ENCODE assay signal across 11 cellular contexts in the genomic region with DNA sequence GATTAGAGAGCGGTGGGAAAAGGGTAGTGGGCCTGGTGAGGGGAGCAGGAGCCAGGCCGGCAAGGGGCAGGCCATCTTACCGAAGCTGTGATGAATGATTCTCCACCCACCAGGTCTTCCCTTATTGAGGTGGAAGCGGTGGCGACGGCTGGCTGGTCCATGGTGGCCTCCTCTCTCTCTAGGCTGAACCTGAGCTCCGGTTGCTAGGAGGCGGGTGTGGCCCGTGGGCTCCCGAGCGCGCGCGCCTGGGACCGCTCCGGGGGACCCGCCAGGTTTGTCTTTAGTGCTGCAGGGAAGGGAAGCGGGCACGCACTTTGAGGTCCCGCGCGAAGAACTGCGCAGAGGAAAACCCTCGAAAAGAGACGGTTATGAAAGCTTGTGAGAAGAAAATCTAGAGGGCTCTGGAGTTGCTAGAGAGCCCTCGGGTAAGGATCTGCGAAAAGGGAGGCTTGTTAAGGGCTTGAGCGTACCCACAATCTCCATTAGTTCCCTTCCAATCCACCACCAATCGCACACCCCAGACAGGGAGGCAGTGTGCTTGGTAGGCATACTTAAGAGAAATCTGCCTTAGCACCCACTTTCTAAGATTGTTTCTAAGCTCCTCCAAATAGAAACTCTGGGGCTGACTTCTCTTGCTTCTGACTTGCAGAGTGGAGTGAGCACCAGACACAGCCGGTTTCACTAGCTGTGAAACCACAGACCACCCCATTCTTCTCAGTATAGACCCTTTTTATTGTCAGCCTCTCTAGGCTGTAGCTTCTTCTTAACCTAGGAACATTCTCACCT. TPM values are rescaled to one million over a fixed set of nuclear protein-coding genes. Genes with fewer than 3 reads are reported as not detected.
DNase-seq lines count a peak whose midpoint lies in the region; ATAC-seq and TF ChIP-seq lines count a peak whose summit lies in the region.
"Had no signal": no experiment of that assay in that cellular context is flagged by ENCODE, and none has a peak within 500 bp of the region (broad histone marks: within the 10 kb centered on the region; RNA-seq: fewer than 3 reads in every experiment).

A gene with protein sequence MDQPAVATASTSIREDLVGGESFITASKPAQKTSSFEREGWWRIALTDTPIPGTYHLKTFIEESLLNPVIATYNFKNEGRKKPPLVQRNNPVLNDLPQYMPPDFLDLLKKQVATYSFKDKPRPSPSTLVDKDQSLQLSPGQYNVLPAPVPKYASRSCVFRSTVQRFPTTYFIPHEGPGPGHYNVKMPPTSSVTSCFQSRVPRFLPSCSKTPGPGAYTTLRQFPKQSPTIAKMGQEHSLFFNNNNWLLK (minus strand): TSS at position 218 of the 786 bp plus-strand sequence. CDS start 57 bp downstream, at position 161.

- no peak; the same call in 1 of the 2 replicates for ATAC-seq in HCT116
- ATAC-seq in activated naive CD8-positive, alpha-beta T cell treated with anti-CD3 and anti-CD28 coated beads, Interleukin-2, amount 10 ng/mL, durations not matched to agents 7 days and 5 days (ENCODE audit: low read depth): peak; percentile 76
- no peak for ATAC-seq in HG03571 (IDR thresholded peaks at IDR 0.05; ENCODE audit: unreplicated experiment)
- ATAC-seq in GM18861 (IDR thresholded peaks at IDR 0.05; ENCODE audit: unreplicated experiment): no peak
- ATAC-seq in GM19035 (IDR thresholded peaks at IDR 0.05; ENCODE audit: unreplicated experiment): no peak

- H3K4me2 ChIP-seq in HCT116 (ENCODE audit: low read length): no peak within 1 kb of the TSS

- no peak within 1 kb of the TSS for H3K9ac ChIP-seq in HCT116 (ENCODE audit: low read length)

- intact Hi-C loops in HCT116 (cut with micrococcal nuclease): no loop called here

- no peak for TF ChIP-seq RAD21 in HCT116 (IDR thresholded peaks at IDR 0.05; ENCODE audit: low read depth)

- peaks cover 24% of the 10 kb centered on the region for H3K36me3 Mint-ChIP-seq in activated naive CD8-positive, alpha-beta T cell treated with anti-CD3 and anti-CD28 coated beads, Interleukin-2, amount 10 ng/mL, durations not matched to agents 7 days and 5 days
- H3K36me3 Mint-ChIP-seq in nephron progenitor cell (ENCODE audit: low read depth): peaks cover 35% of the 10 kb centered on the region

- 0 out of 2 replicates have a peak, but pooled peaks cover 5% of the 10 kb centered on the region for H4K20me1 ChIP-seq in HCT116 (ENCODE audit: insufficient read depth)

- no peaks in the 10 kb centered on the region for H3K4me1 ChIP-seq in HCT116 (ENCODE audit: control insufficient read depth in 1 of 2, insufficient read depth in 2 of 2, low read length in 2 of 2)
- H3K4me1 ChIP-seq: suprapubic skin had no signal

- H3K4me1 Mint-ChIP-seq in activated naive CD8-positive, alpha-beta T cell treated with anti-CD3 and anti-CD28 coated beads, Interleukin-2, amount 10 ng/mL, durations not matched to agents 7 days and 5 days: peaks cover 16% of the 10 kb centered on the region
- H3K4me1 Mint-ChIP-seq in nephron progenitor cell: peaks cover 9% of the 10 kb centered on the region

- peak within 1 kb of the TSS; percentile 72 for H3K27ac Mint-ChIP-seq in activated naive CD8-positive, alpha-beta T cell treated with anti-CD3 and anti-CD28 coated beads, Interleukin-2, amount 10 ng/mL, durations not matched to agents 7 days and 5 days
- H3K27ac Mint-ChIP-seq in nephron progenitor cell: peak within 1 kb of the TSS; percentile 70

- H3K27me3 ChIP-seq in HCT116 (ENCODE audit: insufficient read depth, low read length): no peaks in the 10 kb centered on the region
- H3K27me3 ChIP-seq: suprapubic skin had no signal

- peaks cover 5% of the 10 kb centered on the region; the same call in 1 of the 2 replicates for H3K79me2 ChIP-seq in HCT116 (ENCODE audit: insufficient read depth, low read length)

- RAD21 ChIA-PET in HCT116 (lab: Charles Lee; ENCODE audit: low non-redundant PET in 1 of 2, low total read pairs in 2 of 2, uncharacterized antibody in 2 of 2, unreplicated experiment in 2 of 2): no interaction called here

- no peak within 1 kb of the TSS for H2AFZ ChIP-seq in HCT116 (ENCODE audit: low read depth, low read length, poor library complexity, severe bottlenecking)

- CTCF ChIA-PET in HCT116 (lab: Charles Lee): no interaction called here

- H3K9me3 Mint-ChIP-seq in activated naive CD8-positive, alpha-beta T cell treated with anti-CD3 and anti-CD28 coated beads, Interleukin-2, amount 10 ng/mL, durations not matched to agents 7 days and 5 days: no peaks in the 10 kb centered on the region
- H3K9me3 Mint-ChIP-seq in nephron progenitor cell: no peaks in the 10 kb centered on the region

- TF ChIP-seq CTCF in GM13977 (IDR thresholded peaks at IDR 0.05; ENCODE audit: extremely low read depth, insufficient read depth, missing control alignments) (no peak), HCT116 (IDR thresholded peaks at IDR 0.05 in 2 of 3, conservative IDR thresholded peaks at IDR 0.05 in 1 of 3; ENCODE audit: borderline replicate concordance in 1 of 3, insufficient read depth in 1 of 3, low read depth in 2 of 3, low read length in 2 of 3) (no peak), nephron progenitor cell (IDR thresholded peaks at IDR 0.05) (no peak)

- no peak within 1 kb of the TSS for H3K4me3 ChIP-seq in HCT116 (replicated peaks in 1 of 2; ENCODE audit: low read depth in 1 of 2, low read length in 2 of 2)
- H3K4me3 ChIP-seq: suprapubic skin had no signal

- peaks cover 6 to 18% of the 10 kb centered on the region in 2 experiments; a peak in 3 of 4 replicates for H3K36me3 ChIP-seq in HCT116 (ENCODE audit: control insufficient read depth in 1 of 2, insufficient read depth in 2 of 2, low read length in 2 of 2)

- H3K9me3 ChIP-seq in HCT116 (ENCODE audit: control insufficient read depth in 1 of 2, insufficient read depth in 1 of 2, low read depth in 1 of 2, low read length in 2 of 2): no peaks in the 10 kb centered on the region
- H3K9me3 ChIP-seq: suprapubic skin had no signal

- no TSS peak for BruUV-seq in HCT116 (replicated peaks; lab: Mats Ljungman, UMichigan)

- no peak within 1 kb of the TSS for H3K27ac ChIP-seq in HCT116 (ENCODE audit: low read depth, low read length)
- H3K27ac ChIP-seq: suprapubic skin had no signal

- peak within 1 kb of the TSS; percentile 20 for H3K4me3 Mint-ChIP-seq in activated naive CD8-positive, alpha-beta T cell treated with anti-CD3 and anti-CD28 coated beads, Interleukin-2, amount 10 ng/mL, durations not matched to agents 7 days and 5 days
- H3K4me3 Mint-ChIP-seq in nephron progenitor cell: no peak within 1 kb of the TSS

- peak; percentile 30 for DNase-seq in GM13977 (ENCODE audit: low spot score)
- no peak for DNase-seq in HCT116 (ENCODE audit: low read depth, low spot score)
- DNase-seq in activated naive CD8-positive, alpha-beta T cell treated with anti-CD3 and anti-CD28 coated beads, Interleukin-2, amount 10 ng/mL, durations not matched to agents 7 days and 5 days: no peak
- DNase-seq in nephron progenitor cell: no peak
- DNase-seq: NCI-H510A had no signal

- H3K9me2 ChIP-seq in HCT116 (ENCODE audit: insufficient read depth): no peaks in the 10 kb centered on the region

- no peaks in the 10 kb centered on the region for H3K27me3 Mint-ChIP-seq in activated naive CD8-positive, alpha-beta T cell treated with anti-CD3 and anti-CD28 coated beads, Interleukin-2, amount 10 ng/mL, durations not matched to agents 7 days and 5 days
- H3K27me3 Mint-ChIP-seq in nephron progenitor cell (ENCODE audit: low read depth, poor library complexity): no peaks in the 10 kb centered on the region

- in situ Hi-C loops in GM13977 (cut with MboI; ENCODE audit: low pct_unique_long_range_greater_than_20kb, low sequenced_read_pairs, unreplicated experiment): no loop called here

- no peak for TF ChIP-seq POLR2A in HCT116 (IDR thresholded peaks at IDR 0.05; ENCODE audit: borderline replicate concordance, extremely low read depth, insufficient read depth, insufficient read length)

- POLR2A ChIA-PET in HCT116 (lab: Charles Lee): interaction anchor here (0.9 kb wide), 1 partner anchor 9 kb away, joined by 4 read pairs; no protein-coding TSS in a partner anchor
- POLR2A ChIA-PET in activated naive CD8-positive, alpha-beta T cell treated with anti-CD3 and anti-CD28 coated beads, Interleukin-2, amount 10 ng/mL, durations not matched to agents 7 days and 5 days (lab: Charles Lee): no interaction called here

TF ChIP-seq in HCT116, 20 proteins besides CTCF, POLR2A, EP300 and RAD21:
- TF ChIP-seq JUND (IDR thresholded peaks at IDR 0.05): no peak
- TF ChIP-seq, protein P1, sequence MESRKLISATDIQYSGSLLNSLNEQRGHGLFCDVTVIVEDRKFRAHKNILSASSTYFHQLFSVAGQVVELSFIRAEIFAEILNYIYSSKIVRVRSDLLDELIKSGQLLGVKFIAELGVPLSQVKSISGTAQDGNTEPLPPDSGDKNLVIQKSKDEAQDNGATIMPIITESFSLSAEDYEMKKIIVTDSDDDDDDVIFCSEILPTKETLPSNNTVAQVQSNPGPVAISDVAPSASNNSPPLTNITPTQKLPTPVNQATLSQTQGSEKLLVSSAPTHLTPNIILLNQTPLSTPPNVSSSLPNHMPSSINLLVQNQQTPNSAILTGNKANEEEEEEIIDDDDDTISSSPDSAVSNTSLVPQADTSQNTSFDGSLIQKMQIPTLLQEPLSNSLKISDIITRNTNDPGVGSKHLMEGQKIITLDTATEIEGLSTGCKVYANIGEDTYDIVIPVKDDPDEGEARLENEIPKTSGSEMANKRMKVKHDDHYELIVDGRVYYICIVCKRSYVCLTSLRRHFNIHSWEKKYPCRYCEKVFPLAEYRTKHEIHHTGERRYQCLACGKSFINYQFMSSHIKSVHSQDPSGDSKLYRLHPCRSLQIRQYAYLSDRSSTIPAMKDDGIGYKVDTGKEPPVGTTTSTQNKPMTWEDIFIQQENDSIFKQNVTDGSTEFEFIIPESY (IDR thresholded peaks at IDR 0.05; ENCODE audit: extremely low read depth, insufficient replicate concordance, low read length): no peak
- TF ChIP-seq YY1 (IDR thresholded peaks at IDR 0.05; ENCODE audit: extremely low read depth, insufficient replicate concordance, low read depth, low read length): no peak

RNA-seq across cellular contexts. Expression of the gene that starts here (rescaled TPM):
- 10.6 TPM for total RNA-seq in HCT116 (2021; ENCODE audit: unreplicated experiment)
- 8.5 and 9.6 TPM in 2 replicates for polyA plus RNA-seq in HCT116 (2012)
- under 1 TPM; 0.19 to 0.74 TPM for total RNA-seq in activated naive CD8-positive, alpha-beta T cell treated with anti-CD3 and anti-CD28 coated beads, Interleukin-2, amount 10 ng/mL, durations not matched to agents 7 days and 5 days
- total RNA-seq: Daoy had no signal
- polyA plus RNA-seq: fibroblast of lung had no signal

Comparison
In these comparisons a context has a peak if more than half of its experiments do, and no peak if none do; other contexts are left out.
1. Peak in ATAC-seq in activated naive CD8-positive, alpha-beta T cell treated with anti-CD3 and anti-CD28 coated beads, Interleukin-2, amount 10 ng/mL, durations not matched to agents 7 days and 5 days; RNA of the gene not detected or under 1 TPM.